In the genomic region with DNA sequence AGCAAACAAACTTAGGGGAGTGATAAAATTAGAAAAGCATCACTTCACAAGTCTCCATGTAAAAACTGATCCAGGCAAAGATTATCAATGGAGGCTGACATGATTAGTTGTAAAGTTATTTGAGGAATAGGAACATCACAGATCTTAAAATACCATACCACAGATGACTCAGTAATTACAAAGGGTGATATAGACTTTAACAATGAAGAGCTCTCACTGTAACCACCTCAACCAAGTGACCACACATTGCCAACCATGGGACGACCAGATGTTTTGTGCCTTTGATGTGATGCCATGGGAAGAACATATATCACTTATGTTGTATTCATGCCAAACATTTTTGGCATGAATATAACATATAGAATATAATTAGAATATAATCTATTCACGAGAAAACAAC, we compare ENCODE assay signal across 1 cellular context.
TF ChIP-seq lines count a peak whose summit lies in the region.

No MANE protein-coding gene starts in this region.

TF ChIP-seq in IMR-90, 13 proteins besides CTCF, POLR2A, EP300 and RAD21:
- TF ChIP-seq FOS (IDR thresholded peaks at IDR 0.05; ENCODE audit: low read depth, low read length) = no peak
- TF ChIP-seq MAFK (IDR thresholded peaks at IDR 0.05; ENCODE audit: low read depth, low read length) = no peak
- no peak for TF ChIP-seq RCOR1 (IDR thresholded peaks at IDR 0.05; ENCODE audit: insufficient replicate concordance, low read length)
- TF ChIP-seq CHD1 (IDR thresholded peaks at IDR 0.05; ENCODE audit: low read depth, low read length) = no peak
- TF ChIP-seq NFE2L2 (IDR thresholded peaks at IDR 0.05; ENCODE audit: low read depth, low read length) = no peak
- TF ChIP-seq SMC3 (IDR thresholded peaks at IDR 0.05; ENCODE audit: low read depth, low read length) = no peak
- no peak for TF ChIP-seq RFX5 (IDR thresholded peaks at IDR 0.05; ENCODE audit: low read depth, low read length)
- TF ChIP-seq BHLHE40 (IDR thresholded peaks at IDR 0.05; ENCODE audit: low read depth, low read length) = no peak
- TF ChIP-seq, protein P1, sequence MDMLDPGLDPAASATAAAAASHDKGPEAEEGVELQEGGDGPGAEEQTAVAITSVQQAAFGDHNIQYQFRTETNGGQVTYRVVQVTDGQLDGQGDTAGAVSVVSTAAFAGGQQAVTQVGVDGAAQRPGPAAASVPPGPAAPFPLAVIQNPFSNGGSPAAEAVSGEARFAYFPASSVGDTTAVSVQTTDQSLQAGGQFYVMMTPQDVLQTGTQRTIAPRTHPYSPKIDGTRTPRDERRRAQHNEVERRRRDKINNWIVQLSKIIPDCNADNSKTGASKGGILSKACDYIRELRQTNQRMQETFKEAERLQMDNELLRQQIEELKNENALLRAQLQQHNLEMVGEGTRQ (IDR thresholded peaks at IDR 0.05; ENCODE audit: low read depth, low read length) = no peak
- TF ChIP-seq MAZ (IDR thresholded peaks at IDR 0.05; ENCODE audit: borderline replicate concordance, low read depth, low read length) = no peak
- no peak for TF ChIP-seq CEBPB (IDR thresholded peaks at IDR 0.05; ENCODE audit: low read depth, low read length)
- TF ChIP-seq, protein P2, sequence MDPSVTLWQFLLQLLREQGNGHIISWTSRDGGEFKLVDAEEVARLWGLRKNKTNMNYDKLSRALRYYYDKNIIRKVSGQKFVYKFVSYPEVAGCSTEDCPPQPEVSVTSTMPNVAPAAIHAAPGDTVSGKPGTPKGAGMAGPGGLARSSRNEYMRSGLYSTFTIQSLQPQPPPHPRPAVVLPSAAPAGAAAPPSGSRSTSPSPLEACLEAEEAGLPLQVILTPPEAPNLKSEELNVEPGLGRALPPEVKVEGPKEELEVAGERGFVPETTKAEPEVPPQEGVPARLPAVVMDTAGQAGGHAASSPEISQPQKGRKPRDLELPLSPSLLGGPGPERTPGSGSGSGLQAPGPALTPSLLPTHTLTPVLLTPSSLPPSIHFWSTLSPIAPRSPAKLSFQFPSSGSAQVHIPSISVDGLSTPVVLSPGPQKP (IDR thresholded peaks at IDR 0.05; ENCODE audit: borderline replicate concordance, low read depth, low read length) = no peak
- no peak for TF ChIP-seq MXI1 (IDR thresholded peaks at IDR 0.05; ENCODE audit: borderline replicate concordance, low read depth, low read length)
